Comparison of ENCODE assay signal across 19 cellular contexts in the genomic region with DNA sequence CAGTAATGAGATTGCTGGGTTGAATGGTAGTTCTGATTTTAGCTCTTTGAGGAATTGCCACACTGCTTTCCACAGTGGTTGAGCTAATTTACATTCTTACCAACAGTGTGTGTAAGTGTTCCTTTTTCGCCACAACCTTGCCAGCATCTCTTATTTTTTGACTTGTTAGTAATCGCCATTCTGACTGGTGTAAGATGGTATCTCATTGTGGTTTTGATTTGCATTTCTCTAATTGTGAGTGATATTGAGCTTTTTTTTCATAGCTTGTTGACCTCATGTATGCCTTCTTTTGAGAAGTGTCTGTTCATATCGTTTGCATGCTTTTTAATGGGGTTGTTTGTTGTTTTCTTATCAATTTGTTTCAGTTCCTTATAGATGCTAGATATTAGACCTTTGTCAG.
DNase-seq lines count a peak whose midpoint lies in the region; ATAC-seq lines count a peak whose summit lies in the region.
"Had no signal": no experiment of that assay in that cellular context is flagged by ENCODE, and none has a peak within 500 bp of the region (broad histone marks: within the 10 kb centered on the region; RNA-seq: fewer than 3 reads in every experiment).

No MANE protein-coding gene starts in this region.

- H3K9me3 ChIP-seq in T-helper 17 cell (ENCODE audit: control insufficient read depth, low read length, poor library complexity, severe bottlenecking) = no peaks in the 10 kb centered on the region

- no peaks in the 10 kb centered on the region for H3K27me3 Mint-ChIP-seq in activated T-cell treated with anti-CD3 and anti-CD28 coated beads, Interleukin-2, amount 50 U/mL, for 72 hours (ENCODE audit: low read depth)
- no peaks in the 10 kb centered on the region for H3K27me3 Mint-ChIP-seq in T-helper 17 cell
- peaks cover 4 to 17% of the 10 kb centered on the region in 2 donors for H3K27me3 Mint-ChIP-seq in stimulated activated naive B cell treated with anti-CD40 and anti-IgM and Interleukin-4, amounts not matched to agents 10 μg/mL and 1 μg/mL and 100 μg/mL, for 72 hours
- H3K27me3 Mint-ChIP-seq in naive thymus-derived CD8-positive, alpha-beta T cell = peaks cover 0 to 1% (median 0%) of the 10 kb centered on the region in 5 donors

- peaks cover 1 to 2% of the 10 kb centered on the region in 2 donors for H3K36me3 Mint-ChIP-seq in activated T-cell treated with anti-CD3 and anti-CD28 coated beads, Interleukin-2, amount 50 U/mL, for 72 hours (ENCODE audit: insufficient read depth in 2 of 2)
- H3K36me3 Mint-ChIP-seq in T-helper 17 cell (ENCODE audit: low read depth) = no peaks in the 10 kb centered on the region
- no peaks in the 10 kb centered on the region for H3K36me3 Mint-ChIP-seq in stimulated activated naive B cell treated with anti-CD40 and anti-IgM and Interleukin-4, amounts not matched to agents 10 μg/mL and 1 μg/mL and 100 μg/mL, for 72 hours
- H3K36me3 Mint-ChIP-seq in naive thymus-derived CD8-positive, alpha-beta T cell = peaks cover 0 to 8% (median 0%) of the 10 kb centered on the region in 3 donors

- no peaks in the 10 kb centered on the region for H3K4me1 Mint-ChIP-seq in activated T-cell treated with anti-CD3 and anti-CD28 coated beads, Interleukin-2, amount 50 U/mL, for 72 hours (ENCODE audit: low read depth)
- no peaks in the 10 kb centered on the region for H3K4me1 Mint-ChIP-seq in T-helper 17 cell
- H3K4me1 Mint-ChIP-seq in stimulated activated naive B cell treated with anti-CD40 and anti-IgM and Interleukin-4, amounts not matched to agents 10 μg/mL and 1 μg/mL and 100 μg/mL, for 72 hours = peaks cover 0 to 2% of the 10 kb centered on the region in 2 donors
- H3K4me1 Mint-ChIP-seq in naive thymus-derived CD8-positive, alpha-beta T cell = no peaks in the 10 kb centered on the region

- no peak overlapping the region for H3K27ac Mint-ChIP-seq in activated T-cell treated with anti-CD3 and anti-CD28 coated beads, Interleukin-2, amount 50 U/mL, for 72 hours
- H3K27ac Mint-ChIP-seq in T-helper 17 cell = no peak overlapping the region
- no peak overlapping the region for H3K27ac Mint-ChIP-seq in stimulated activated naive B cell treated with anti-CD40 and anti-IgM and Interleukin-4, amounts not matched to agents 10 μg/mL and 1 μg/mL and 100 μg/mL, for 72 hours
- no peak overlapping the region for H3K27ac Mint-ChIP-seq in naive thymus-derived CD8-positive, alpha-beta T cell

- intact Hi-C loops in head of caudate nucleus (cut with DNase I) = no loop called here

- POLR2A ChIA-PET in naive thymus-derived CD8-positive, alpha-beta T cell (lab: Charles Lee) = no interaction called here

- DNase-seq in activated T-cell treated with anti-CD3 and anti-CD28 coated beads, Interleukin-2, amount 50 U/mL, for 72 hours = peak in 1 of 2 donors; percentile 1
- DNase-seq in activated T-cell treated with anti-CD3 and anti-CD28 coated beads, Interleukin-2, amount 50 U/mL, for 1 hour = no peak
- DNase-seq in T-helper 17 cell = no peak
- DNase-seq in stimulated activated naive B cell treated with anti-CD40 and anti-IgM and Interleukin-4, amounts not matched to agents 10 μg/mL and 1 μg/mL and 100 μg/mL, for 72 hours = no peak
- DNase-seq in naive thymus-derived CD8-positive, alpha-beta T cell = no peak
- no peak for DNase-seq in head of caudate nucleus
- no peak for DNase-seq in activated CD4-positive, CD25-positive, alpha-beta regulatory T cell treated with anti-CD3 and anti-CD28 coated beads, Interleukin-2, amount 50 U/mL, for 72 hours
- DNase-seq: AML-193, EL, H7, Karpas-422, NCI-H1694, NCI-H2081, NCI-H2171, NCI-H345, NCI-H524, OCI-M1 had no signal

- no peak overlapping the region for H3K4me3 Mint-ChIP-seq in activated T-cell treated with anti-CD3 and anti-CD28 coated beads, Interleukin-2, amount 50 U/mL, for 72 hours
- no peak overlapping the region for H3K4me3 Mint-ChIP-seq in T-helper 17 cell
- no peak overlapping the region for H3K4me3 Mint-ChIP-seq in stimulated activated naive B cell treated with anti-CD40 and anti-IgM and Interleukin-4, amounts not matched to agents 10 μg/mL and 1 μg/mL and 100 μg/mL, for 72 hours
- no peak overlapping the region for H3K4me3 Mint-ChIP-seq in naive thymus-derived CD8-positive, alpha-beta T cell

- H3K9me3 Mint-ChIP-seq in activated T-cell treated with anti-CD3 and anti-CD28 coated beads, Interleukin-2, amount 50 U/mL, for 72 hours = peaks cover 2 to 4% of the 10 kb centered on the region in 2 donors
- H3K9me3 Mint-ChIP-seq in stimulated activated naive B cell treated with anti-CD40 and anti-IgM and Interleukin-4, amounts not matched to agents 10 μg/mL and 1 μg/mL and 100 μg/mL, for 72 hours = peaks cover 0 to 1% of the 10 kb centered on the region in 2 donors
- H3K9me3 Mint-ChIP-seq in naive thymus-derived CD8-positive, alpha-beta T cell = peaks cover 0 to 9% (median 5%) of the 10 kb centered on the region in 9 donors

- peak; percentile 40 to 89 for ATAC-seq in activated T-cell treated with anti-CD3 and anti-CD28 coated beads, Interleukin-2, amount 50 U/mL, for 72 hours (replicated peaks in 1 of 2)
- ATAC-seq in HG02623 (IDR thresholded peaks at IDR 0.05; ENCODE audit: unreplicated experiment) = peak; percentile 55
- ATAC-seq in T-helper 17 cell = peak; percentile 33
- peak; percentile 31 to 55 for ATAC-seq in stimulated activated naive B cell treated with anti-CD40 and anti-IgM and Interleukin-4, amounts not matched to agents 10 μg/mL and 1 μg/mL and 100 μg/mL, for 72 hours (replicated peaks)
- no peak for ATAC-seq in naive thymus-derived CD8-positive, alpha-beta T cell
- ATAC-seq: Right ventricle myocardium inferior had no signal

Comparison
In these comparisons a context has a peak if more than half of its experiments do, and no peak if none do; other contexts are left out.
1. ATAC-seq: peak in activated T-cell treated with anti-CD3 and anti-CD28 coated beads, Interleukin-2, amount 50 U/mL, for 72 hours (2 of 2), HG02623 (single experiment), T-helper 17 cell (single experiment) and stimulated activated naive B cell treated with anti-CD40 and anti-IgM and Interleukin-4, amounts not matched to agents 10 μg/mL and 1 μg/mL and 100 μg/mL, for 72 hours (2 of 2); none in naive thymus-derived CD8-positive, alpha-beta T cell (0 of 2).